ENCODE assay signal across 18 cellular contexts in genomic region chr13:67133476-67133875, GRCh38.
"Had no signal": no experiment of that assay in that cellular context is flagged by ENCODE, and none has a peak within 500 bp of the region (broad histone marks: within the 10 kb centered on the region; RNA-seq: fewer than 3 reads in every experiment).

No MANE protein-coding gene starts in this region.

- H3K4me1 ChIP-seq: left lung, suprapubic skin had no signal

- H3K9me3 ChIP-seq: body of pancreas, left lung, mucosa of descending colon, suprapubic skin had no signal

- H3K27ac ChIP-seq: body of pancreas, epithelial cell of prostate, left lung, suprapubic skin had no signal

- DNase-seq: activated CD4-positive, alpha-beta memory T cell treated with anti-CD3 and anti-CD28 coated beads, Interleukin-2, amount 10 ng/mL, durations not matched to agents 7 days and 5 days; activated CD4-positive, alpha-beta T cell treated with anti-CD3 and anti-CD28 coated beads for 48 hours; activated CD4-positive, CD25-positive, alpha-beta regulatory T cell; activated CD8-positive, alpha-beta memory T cell treated with anti-CD3 and anti-CD28 coated beads, Interleukin-2, amount 10 ng/mL, durations not matched to agents 7 days and 5 days; activated naive CD8-positive, alpha-beta T cell treated with anti-CD3 and anti-CD28 coated beads for 36 hours; body of pancreas; endodermal cell; head of caudate nucleus; kidney; left lung; mucosa of descending colon; naive B cell; right cardiac atrium; stimulated activated CD4-positive, alpha-beta T cell treated with anti-CD3 and anti-CD28 coated beads, Interleukin-2, amount 100 ng/mL, for 48 hours; T1000; trophoblast cell had no signal

- ATAC-seq: activated CD8-positive, alpha-beta memory T cell treated with anti-CD3 and anti-CD28 coated beads, Interleukin-2, amount 10 ng/mL, durations not matched to agents 7 days and 5 days; body of pancreas; mucosa of descending colon; right cardiac atrium had no signal

- H3K36me3 ChIP-seq: left lung, suprapubic skin had no signal

- H3K27me3 ChIP-seq: body of pancreas, left lung, suprapubic skin had no signal

- H3K4me3 ChIP-seq: body of pancreas, mucosa of descending colon, suprapubic skin had no signal
